9 cellular contexts compared by ENCODE assay signal in the genomic region with DNA sequence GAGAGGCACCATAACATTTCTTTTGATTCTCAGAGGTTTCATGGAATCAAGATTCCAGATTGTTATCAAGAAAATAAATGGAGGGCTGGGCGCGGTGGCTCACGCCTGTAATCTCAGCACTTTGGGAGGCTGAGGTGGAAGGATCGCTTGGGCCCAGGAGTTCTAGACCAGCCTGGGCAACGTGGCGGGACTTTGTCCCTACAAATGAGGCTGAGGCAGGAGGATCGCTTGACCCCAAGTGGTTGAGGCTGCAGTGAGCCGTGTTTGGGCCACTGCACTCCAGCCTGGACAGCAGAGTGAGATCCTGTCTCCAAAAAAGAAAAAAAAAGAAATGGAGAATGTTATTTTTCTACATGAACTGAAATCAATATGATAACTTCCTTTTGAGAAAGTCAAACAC. TPM values are rescaled to one million over a fixed set of nuclear protein-coding genes. Genes with fewer than 3 reads are reported as not detected.
DNase-seq lines count a peak whose midpoint lies in the region; ATAC-seq, FAIRE-seq and TF ChIP-seq lines count a peak whose summit lies in the region.
"Had no signal": no experiment of that assay in that cellular context is flagged by ENCODE, and none has a peak within 500 bp of the region (broad histone marks: within the 10 kb centered on the region; RNA-seq: fewer than 3 reads in every experiment).

No MANE protein-coding gene starts in this region.

- POLR2A ChIA-PET in T-cell (lab: Charles Lee) = no interaction called here

- H3K27me3 Mint-ChIP-seq in T-cell = no peaks in the 10 kb centered on the region

- ATAC-seq in T-cell (replicated peaks in 1 of 4) (no peak), HG03280 (IDR thresholded peaks at IDR 0.05; ENCODE audit: unreplicated experiment) (no peak)

- H3K27ac Mint-ChIP-seq in T-cell = no peak overlapping the region

- CTCF ChIA-PET in T-cell (lab: Charles Lee) = interaction anchor here in 1 of 2 donors (0.6 kb wide), 1 partner anchor 243 kb away, joined by 3 read pairs; no protein-coding TSS in a partner anchor

- DNase-seq in GM12864 (ENCODE audit: low read depth) (no peak), T-cell (no peak), fibroblast of mammary gland (ENCODE audit: low read depth) (no peak), retinal pigment epithelial cell (ENCODE audit: low read depth) (no peak), HTR-8/SVneo (ENCODE audit: insufficient read length, low spot score) (no peak), NCI-H446 (lab: John Stamatoyannopoulos, UW) (no peak), Ammon's horn (ENCODE audit: low spot score) (no peak)
- DNase-seq: stimulated activated CD4-positive, alpha-beta T cell treated with anti-CD3 and anti-CD28 coated beads, Interleukin-2, amount 100 ng/mL, for 48 hours had no signal

- no peak for FAIRE-seq in HTR-8/SVneo (lab: Jason Lieb, UNC)

- H3K4me3 Mint-ChIP-seq in T-cell = peak overlapping the region; percentile 92 to 98 (median 94)

- peaks cover 27% of the 10 kb centered on the region for H3K36me3 Mint-ChIP-seq in T-cell

- H3K4me3 ChIP-seq in GM12864 (ENCODE audit: low read depth, low read length) (peak overlapping the region; percentile 99), fibroblast of mammary gland (ENCODE audit: control insufficient read depth, low read depth, low read length) (peak overlapping the region; percentile 98), retinal pigment epithelial cell (ENCODE audit: low read length) (peak overlapping the region; percentile 96)

- H3K9me3 Mint-ChIP-seq in T-cell = no peaks in the 10 kb centered on the region

- TF ChIP-seq CTCF in GM12864 (IDR thresholded peaks at IDR 0.05; ENCODE audit: low read depth, low read length, missing control alignments) = no peak
- no peak for TF ChIP-seq CTCF in fibroblast of mammary gland (conservative IDR thresholded peaks at IDR 0.05; ENCODE audit: control insufficient read depth, insufficient read depth, low read depth, low read length)
- no peak for TF ChIP-seq CTCF in retinal pigment epithelial cell (conservative IDR thresholded peaks at IDR 0.05; ENCODE audit: low read depth, low read length)

- peaks cover 65 to 81% (median 75%) of the 10 kb centered on the region in 3 donors for H3K4me1 Mint-ChIP-seq in T-cell

RNA-seq across cellular contexts. Expression of gene SLC39A9, which starts 1.3 kb away (rescaled TPM):
- 10 to 100 TPM; 23.4 to 38.0 (median 33.0) TPM for total RNA-seq in T-cell

RNA-seq across cellular contexts. Expression of gene ERH, which starts 1.7 kb away (rescaled TPM):
- total RNA-seq in T-cell = 100 to 1,000 TPM; 108 to 119 (median 115) TPM
